In genomic region chr12:55057466-55057865, GRCh38 we compare ENCODE assay signal across 13 cellular contexts. TPM values are rescaled to one million over a fixed set of nuclear protein-coding genes. Genes with fewer than 3 reads are reported as not detected.
DNase-seq lines count a peak whose midpoint lies in the region; ATAC-seq lines count a peak whose summit lies in the region.
"Had no signal": no experiment of that assay in that cellular context is flagged by ENCODE, and none has a peak within 500 bp of the region (broad histone marks: within the 10 kb centered on the region; RNA-seq: fewer than 3 reads in every experiment).

No MANE protein-coding gene starts in this region.

- ATAC-seq in GM19455 (IDR thresholded peaks at IDR 0.05; ENCODE audit: unreplicated experiment) = no peak
- ATAC-seq: left colon had no signal

- DNase-seq in DMS153 treated with DMSO at 0.1 percent for 48 hours (lab: John Stamatoyannopoulos, UW; ENCODE audit: unreplicated experiment) (peak; percentile 64), M059J (ENCODE audit: low read depth) (peak; percentile 3), NCI-H82 (lab: John Stamatoyannopoulos, UW) (peak; percentile 98), left kidney (ENCODE audit: low read depth, low spot score) (peak; percentile 61), C1 segment of cervical spinal cord (lab: John Stamatoyannopoulos, UW) (no peak), GDM1 (lab: John Stamatoyannopoulos, UW) (no peak)
- DNase-seq: activated CD4-positive, CD25-positive, alpha-beta regulatory T cell treated with anti-CD3 and anti-CD28 coated beads, Interleukin-2, amount 50 U/mL, for 72 hours; IMR-90; left colon; NCI-H1105; Right ventricle myocardium superior had no signal

RNA-seq across cellular contexts. Expression of gene NEUROD4, which starts 37.7 kb away (rescaled TPM):
- not detected in 2 replicates for total RNA-seq in M059J (2014; rRNA removed; shearing (Covaris generic))
- total RNA-seq: IMR-90, left colon, Right ventricle myocardium superior, thoracic aorta had no signal

Comparison
In these comparisons a context has a peak if more than half of its experiments do, and no peak if none do; other contexts are left out.
1. DNase-seq: peak in DMS153 treated with DMSO at 0.1 percent for 48 hours (single experiment), M059J (single experiment), NCI-H82 (single experiment) and left kidney (single experiment); none in C1 segment of cervical spinal cord (0 of 14) and GDM1 (single experiment).